Comparison of ENCODE assay signal across 1 cellular context in genomic region chr16:23786964-23787571, GRCh38.
TF ChIP-seq lines count a peak whose summit lies in the region.

No MANE protein-coding gene starts in this region.

TF ChIP-seq in H1, 55 proteins besides CTCF, POLR2A, EP300 and RAD21:
- TF ChIP-seq CTBP2 (IDR thresholded peaks at IDR 0.05; ENCODE audit: borderline replicate concordance, insufficient read depth, insufficient read length, low read length): no peak
- TF ChIP-seq FOSL1 (IDR thresholded peaks at IDR 0.05; ENCODE audit: insufficient read depth, low read depth, low read length): no peak
- TF ChIP-seq TEAD4 (IDR thresholded peaks at IDR 0.05; ENCODE audit: low read depth, low read length): no peak
- TF ChIP-seq NANOG (IDR thresholded peaks at IDR 0.05; ENCODE audit: insufficient read depth, low read depth, low read length, poor library complexity, severe bottlenecking): peak; percentile 99
- TF ChIP-seq SRF (IDR thresholded peaks at IDR 0.05; ENCODE audit: low read depth, low read length): peak; percentile 84
- no peak for TF ChIP-seq ATF3 (IDR thresholded peaks at IDR 0.05; ENCODE audit: insufficient read depth, low read depth, low read length)
- 0 out of 2 replicates have a peak, but pooled peaks have one; percentile 3 for TF ChIP-seq MAFK (IDR thresholded peaks at IDR 0.05; ENCODE audit: low read depth, low read length)
- peak; percentile 91 for TF ChIP-seq POU5F1 (IDR thresholded peaks at IDR 0.05; ENCODE audit: low read depth, low read length)
- no peak for TF ChIP-seq CEBPB (IDR thresholded peaks at IDR 0.05; ENCODE audit: low read depth, low read length)
- TF ChIP-seq HDAC2 (IDR thresholded peaks at IDR 0.05; ENCODE audit: borderline replicate concordance in 1 of 2, low read depth in 2 of 2, low read length in 2 of 2): peak in 1 of 2 experiments; percentile 6; a peak in 1 of 4 replicates
- TF ChIP-seq ATF2 (IDR thresholded peaks at IDR 0.05; ENCODE audit: low read length): no peak
- peak; percentile 81 for TF ChIP-seq ASH2L (IDR thresholded peaks at IDR 0.05; ENCODE audit: low read length)
- peak; percentile 58 for TF ChIP-seq CHD7 (IDR thresholded peaks at IDR 0.05; ENCODE audit: insufficient replicate concordance, low read length)
- no peak for TF ChIP-seq E2F6 (IDR thresholded peaks at IDR 0.05)
- peak; percentile 74; the same call in 1 of the 2 replicates for TF ChIP-seq SP1 (IDR thresholded peaks at IDR 0.05; ENCODE audit: low read depth, low read length)
